Comparison of ENCODE assay signal across 1 cellular context in the genomic region with DNA sequence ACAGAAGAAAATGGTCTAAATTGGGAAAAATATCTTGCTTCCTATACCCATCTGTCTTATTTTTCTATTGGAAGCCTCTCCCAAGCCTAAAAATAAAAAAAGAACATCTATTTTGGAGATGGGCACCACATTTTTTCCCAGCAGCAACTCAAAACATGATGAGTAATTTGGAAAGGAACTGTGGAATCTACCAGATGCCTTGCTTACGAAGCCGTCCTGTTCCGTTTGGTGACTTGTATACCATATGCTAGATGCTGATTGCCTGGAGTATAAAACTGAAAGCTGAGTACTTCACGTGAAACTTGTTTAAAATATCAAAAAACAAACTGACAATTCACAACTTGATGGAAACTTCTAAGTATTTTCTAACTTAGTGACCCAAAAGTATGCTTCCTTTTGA.
TF ChIP-seq lines count a peak whose summit lies in the region.

No MANE protein-coding gene starts in this region.

TF ChIP-seq in GM23338, 12 proteins besides CTCF, POLR2A, EP300 and RAD21 (continued from another document):
- TF ChIP-seq ZNF462 (CRISPR knock-in tag; IDR thresholded peaks at IDR 0.05) (no peak), JUNB (IDR thresholded peaks at IDR 0.05; ENCODE audit: unreplicated experiment) (no peak), EZH2phosphoT487 (IDR thresholded peaks at IDR 0.05; ENCODE audit: unreplicated experiment) (no peak), ETS1 (IDR thresholded peaks at IDR 0.05) (no peak), ZNF114 (CRISPR knock-in tag; IDR thresholded peaks at IDR 0.05) (no peak), CREB1 (CRISPR knock-in tag; IDR thresholded peaks at IDR 0.05; ENCODE audit: low read depth) (no peak), NANOG (IDR thresholded peaks at IDR 0.05; ENCODE audit: borderline replicate concordance) (no peak)
